Comparison of ENCODE assay signal across 8 cellular contexts in the genomic region with DNA sequence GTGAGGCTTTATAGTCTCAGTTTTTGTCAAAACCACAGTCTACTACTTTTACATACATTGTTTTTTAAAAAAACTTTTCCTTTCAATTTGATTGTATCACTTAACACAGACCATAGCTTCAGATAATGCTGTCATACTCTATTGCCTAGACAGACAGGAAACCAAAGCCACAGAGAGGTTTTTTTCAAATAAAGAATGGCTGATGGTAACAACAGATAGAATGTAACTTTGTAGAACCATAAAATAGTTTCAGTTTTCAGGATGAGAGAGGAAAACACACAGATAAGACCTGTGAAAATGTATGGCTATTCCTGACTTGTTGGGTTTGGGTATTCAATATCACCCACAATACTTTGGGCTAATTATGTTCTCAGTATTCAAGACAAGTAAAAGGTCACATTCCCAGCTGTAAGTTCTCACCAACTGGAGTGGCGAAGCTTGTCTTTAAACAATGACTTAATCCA.
DNase-seq lines count a peak whose midpoint lies in the region; ATAC-seq, FAIRE-seq and TF ChIP-seq lines count a peak whose summit lies in the region.

No MANE protein-coding gene starts in this region.

- no peak overlapping the region for H3K9ac ChIP-seq in colonic mucosa (ENCODE audit: low read depth in 2 of 2, low read length in 2 of 2)

- H3K9me3 ChIP-seq in colonic mucosa = no peaks in the 10 kb centered on the region
- H3K9me3 ChIP-seq in breast epithelium = no peaks in the 10 kb centered on the region

- FAIRE-seq in GM12891 (lab: Jason Lieb, UNC) = peak; percentile 33

- TF ChIP-seq POLR2A in GM12891 (IDR thresholded peaks at IDR 0.05; ENCODE audit: low read depth, low read length) (no peak), breast epithelium (IDR thresholded peaks at IDR 0.05) (no peak)

- H3K27ac ChIP-seq in colonic mucosa (no peak overlapping the region), breast epithelium (no peak overlapping the region)

- DNase-seq in GM12891 (ENCODE audit: insufficient read length, low spot score) (no peak), choroid plexus epithelial cell (ENCODE audit: low read depth) (peak; percentile 58), colonic mucosa (no peak), OCI-M2 (lab: John Stamatoyannopoulos, UW; ENCODE audit: unreplicated experiment) (no peak), breast epithelium (ENCODE audit: low spot score in 2 of 2) (no peak), HK-2 (ENCODE audit: unreplicated experiment) (no peak)

- no peaks in the 10 kb centered on the region for H3K4me1 ChIP-seq in colonic mucosa
- H3K4me1 ChIP-seq in breast epithelium = no peaks in the 10 kb centered on the region

- ATAC-seq in GM21447 (IDR thresholded peaks at IDR 0.05; ENCODE audit: unreplicated experiment) (peak; percentile 96), HG03457 (IDR thresholded peaks at IDR 0.05; ENCODE audit: unreplicated experiment) (peak; percentile 98)

- no peak for TF ChIP-seq CTCF in choroid plexus epithelial cell (conservative IDR thresholded peaks at IDR 0.05; ENCODE audit: low read depth, low read length)
- TF ChIP-seq CTCF in colonic mucosa (IDR thresholded peaks at IDR 0.05) = no peak
- no peak for TF ChIP-seq CTCF in breast epithelium (IDR thresholded peaks at IDR 0.05)

- no peaks in the 10 kb centered on the region for H3K27me3 ChIP-seq in colonic mucosa
- no peaks in the 10 kb centered on the region for H3K27me3 ChIP-seq in breast epithelium

- no peak overlapping the region for H3K4me3 ChIP-seq in choroid plexus epithelial cell (ENCODE audit: low read depth, low read length)
- H3K4me3 ChIP-seq in colonic mucosa = no peak overlapping the region
- no peak overlapping the region for H3K4me3 ChIP-seq in breast epithelium

- no peaks in the 10 kb centered on the region for H3K36me3 ChIP-seq in colonic mucosa
- H3K36me3 ChIP-seq in breast epithelium = no peaks in the 10 kb centered on the region

- intact Hi-C loops in colonic mucosa (cut with DNase I) (no loop called here), breast epithelium (cut with DNase I; ENCODE audit: low total_unique reads) (no loop called here)

TF ChIP-seq in GM12891, 5 proteins besides CTCF, POLR2A, EP300 and RAD21:
- TF ChIP-seq SPI1 (IDR thresholded peaks at IDR 0.05; ENCODE audit: low read depth, low read length) (no peak), POLR2AphosphoS5 (IDR thresholded peaks at IDR 0.05; ENCODE audit: low read depth, low read length) (no peak), POU2F2 (IDR thresholded peaks at IDR 0.05; ENCODE audit: low read depth, low read length) (no peak), PAX5 (IDR thresholded peaks at IDR 0.05; ENCODE audit: insufficient read depth, low read length, severe bottlenecking) (no peak), TAF1 (IDR thresholded peaks at IDR 0.05; ENCODE audit: low read depth, low read length) (no peak)
TF ChIP-seq in GM12891: peak in this region for 0.
